35 cellular contexts compared by ENCODE assay signal in the genomic region with DNA sequence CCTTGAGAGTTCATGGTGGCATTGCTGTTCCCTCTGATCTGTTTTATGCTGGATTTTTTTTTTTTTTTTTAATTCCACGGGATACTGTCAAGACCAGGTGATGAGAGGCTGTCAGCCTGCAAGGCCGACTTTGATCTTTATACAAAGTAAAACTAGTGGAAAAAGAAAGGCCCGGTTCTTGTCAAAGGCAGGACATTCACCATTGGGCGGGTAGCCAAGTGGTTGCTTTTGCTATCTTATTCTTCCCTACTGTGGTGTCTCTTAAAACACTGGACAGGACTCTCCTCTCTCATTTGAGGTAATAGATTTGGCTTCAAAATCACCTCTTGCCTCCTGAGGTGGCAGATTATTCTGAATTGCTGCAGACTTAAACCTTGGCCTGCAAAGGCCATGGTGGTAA.
"Had no signal": no experiment of that assay in that cellular context is flagged by ENCODE, and none has a peak within 500 bp of the region (broad histone marks: within the 10 kb centered on the region; RNA-seq: fewer than 3 reads in every experiment).

No MANE protein-coding gene starts in this region.

- H3K27me3 ChIP-seq: body of pancreas, dorsolateral prefrontal cortex, esophagus muscularis mucosa, foreskin keratinocyte, gastrocnemius medialis, heart left ventricle had no signal

- H3K27me3 Mint-ChIP-seq: activated CD4-positive, alpha-beta memory T cell treated with anti-CD3 and anti-CD28 coated beads for 36 hours; activated CD4-positive, alpha-beta T cell treated with anti-CD3 and anti-CD28 coated beads for 36 hours; activated CD4-positive, alpha-beta T cell treated with anti-CD3 and anti-CD28 coated beads, Interleukin-2, amount 10 ng/mL, durations not matched to agents 24 days and 14 days; activated CD8-positive, alpha-beta memory T cell treated with anti-CD3 and anti-CD28 coated beads, Interleukin-2, amount 10 ng/mL, durations not matched to agents 7 days and 5 days; activated naive CD4-positive, alpha-beta T cell treated with anti-CD3 and anti-CD28 coated beads, Interleukin-2, amount 50 U/mL, for 24 hours; activated naive CD8-positive, alpha-beta T cell treated with anti-CD3 and anti-CD28 coated beads for 36 hours; activated naive CD8-positive, alpha-beta T cell treated with anti-CD3 and anti-CD28 coated beads, Interleukin-2, amount 50 U/mL, for 24 hours; central memory CD8-positive, alpha-beta T cell; dendritic cell treated with granulocyte-macrophage colony-stimulating factor and Interleukin-4, amounts not matched to agents 40 ng/mL and 50 ng/mL, for 4 days; T-helper 17 cell had no signal

- H3K27ac Mint-ChIP-seq: activated CD4-positive, alpha-beta memory T cell treated with anti-CD3 and anti-CD28 coated beads for 36 hours; activated CD4-positive, alpha-beta T cell treated with anti-CD3 and anti-CD28 coated beads for 36 hours; activated CD4-positive, alpha-beta T cell treated with anti-CD3 and anti-CD28 coated beads, Interleukin-2, amount 10 ng/mL, durations not matched to agents 24 days and 14 days; activated CD8-positive, alpha-beta memory T cell treated with anti-CD3 and anti-CD28 coated beads, Interleukin-2, amount 10 ng/mL, durations not matched to agents 7 days and 5 days; activated CD8-positive, alpha-beta T cell treated with anti-CD3 and anti-CD28 coated beads, Interleukin-2, amount 10 ng/mL, durations not matched to agents 7 days and 5 days; activated naive CD4-positive, alpha-beta T cell treated with anti-CD3 and anti-CD28 coated beads for 36 hours; activated naive CD4-positive, alpha-beta T cell treated with anti-CD3 and anti-CD28 coated beads, Interleukin-2, amount 50 U/mL, for 24 hours; activated naive CD8-positive, alpha-beta T cell treated with anti-CD3 and anti-CD28 coated beads for 36 hours; activated naive CD8-positive, alpha-beta T cell treated with anti-CD3 and anti-CD28 coated beads, Interleukin-2, amount 50 U/mL, for 24 hours; activated T-helper 1 cell treated with anti-CD3 and anti-CD28 coated beads, Interleukin-12 subunit alpha, Interleukin-12 subunit beta, Interleukin-2, Interleukin-4 antibody, amounts not matched to agents 30 ng/mL and 10 ng/mL and 1 ng/mL, durations not matched to agents 14 hours and 24 hours and 36 hours; activated T-helper 2 cell treated with anti-CD3 and anti-CD28 coated beads, Interferon-gamma antibody, Interleukin-2, Interleukin-4, amounts not matched to agents 10 μg/mL and 5 μg/mL and 100 μg/mL, durations not matched to agents 14 hours and 24 hours and 36 hours; dendritic cell treated with granulocyte-macrophage colony-stimulating factor and Interleukin-4, amounts not matched to agents 40 ng/mL and 50 ng/mL, for 4 days; T-helper 17 cell; T-helper 2 cell treated with Interferon-gamma antibody and Interleukin-4, amounts not matched to agents 5 μg/mL and 100 μg/mL, for 36 hours had no signal

- H3K36me3 ChIP-seq: gastrocnemius medialis had no signal

- H3K27ac ChIP-seq: body of pancreas, coronary artery, dorsolateral prefrontal cortex, esophagus muscularis mucosa, foreskin keratinocyte, gastrocnemius medialis, heart left ventricle had no signal

- ATAC-seq: activated CD4-positive, alpha-beta T cell treated with anti-CD3 and anti-CD28 coated beads for 36 hours; activated CD8-positive, alpha-beta memory T cell treated with anti-CD3 and anti-CD28 coated beads, Interleukin-2, amount 10 ng/mL, durations not matched to agents 7 days and 5 days; activated CD8-positive, alpha-beta T cell treated with anti-CD3 and anti-CD28 coated beads, Interleukin-2, amount 10 ng/mL, durations not matched to agents 7 days and 5 days; activated naive CD8-positive, alpha-beta T cell treated with anti-CD3 and anti-CD28 coated beads, Interleukin-2, amount 50 U/mL, for 24 hours; body of pancreas; foreskin keratinocyte; gastrocnemius medialis; T-helper 17 cell had no signal

- H3K4me1 Mint-ChIP-seq: activated CD4-positive, alpha-beta T cell treated with anti-CD3 and anti-CD28 coated beads for 36 hours; activated CD4-positive, alpha-beta T cell treated with anti-CD3 and anti-CD28 coated beads, Interleukin-2, amount 10 ng/mL, durations not matched to agents 24 days and 14 days; activated CD8-positive, alpha-beta memory T cell treated with anti-CD3 and anti-CD28 coated beads, Interleukin-2, amount 10 ng/mL, durations not matched to agents 7 days and 5 days; activated naive CD4-positive, alpha-beta T cell treated with anti-CD3 and anti-CD28 coated beads, Interleukin-2, amount 50 U/mL, for 24 hours; activated naive CD8-positive, alpha-beta T cell treated with anti-CD3 and anti-CD28 coated beads for 36 hours; activated naive CD8-positive, alpha-beta T cell treated with anti-CD3 and anti-CD28 coated beads, Interleukin-2, amount 50 U/mL, for 24 hours had no signal

- H3K9me3 Mint-ChIP-seq: activated CD4-positive, alpha-beta memory T cell treated with anti-CD3 and anti-CD28 coated beads for 36 hours; activated naive CD4-positive, alpha-beta T cell treated with anti-CD3 and anti-CD28 coated beads for 36 hours; activated naive CD4-positive, alpha-beta T cell treated with anti-CD3 and anti-CD28 coated beads, Interleukin-2, amount 50 U/mL, for 24 hours; activated naive CD8-positive, alpha-beta T cell treated with anti-CD3 and anti-CD28 coated beads for 36 hours; activated naive CD8-positive, alpha-beta T cell treated with anti-CD3 and anti-CD28 coated beads, Interleukin-2, amount 50 U/mL, for 24 hours; activated T-helper 1 cell treated with anti-CD3 and anti-CD28 coated beads, Interleukin-12 subunit alpha, Interleukin-12 subunit beta, Interleukin-2, Interleukin-4 antibody, amounts not matched to agents 30 ng/mL and 10 ng/mL and 1 ng/mL, durations not matched to agents 14 hours and 24 hours and 36 hours; activated T-helper 2 cell treated with anti-CD3 and anti-CD28 coated beads, Interferon-gamma antibody, Interleukin-2, Interleukin-4, amounts not matched to agents 10 μg/mL and 5 μg/mL and 100 μg/mL, durations not matched to agents 14 hours and 24 hours and 36 hours; central memory CD8-positive, alpha-beta T cell; dendritic cell treated with granulocyte-macrophage colony-stimulating factor and Interleukin-4, amounts not matched to agents 40 ng/mL and 50 ng/mL, for 4 days; T-helper 2 cell treated with Interferon-gamma antibody and Interleukin-4, amounts not matched to agents 5 μg/mL and 100 μg/mL, for 36 hours had no signal

- H3K9me3 ChIP-seq: body of pancreas, esophagus muscularis mucosa, gastrocnemius medialis, heart left ventricle had no signal

- H3K4me1 ChIP-seq: body of pancreas, foreskin keratinocyte, gastrocnemius medialis had no signal

- H3K4me3 Mint-ChIP-seq: activated CD4-positive, alpha-beta memory T cell treated with anti-CD3 and anti-CD28 coated beads for 36 hours; activated CD4-positive, alpha-beta T cell treated with anti-CD3 and anti-CD28 coated beads for 36 hours; activated CD4-positive, alpha-beta T cell treated with anti-CD3 and anti-CD28 coated beads, Interleukin-2, amount 10 ng/mL, durations not matched to agents 24 days and 14 days; activated CD8-positive, alpha-beta memory T cell treated with anti-CD3 and anti-CD28 coated beads, Interleukin-2, amount 10 ng/mL, durations not matched to agents 7 days and 5 days; activated CD8-positive, alpha-beta T cell treated with anti-CD3 and anti-CD28 coated beads, Interleukin-2, amount 10 ng/mL, durations not matched to agents 7 days and 5 days; activated naive CD4-positive, alpha-beta T cell treated with anti-CD3 and anti-CD28 coated beads for 36 hours; activated naive CD4-positive, alpha-beta T cell treated with anti-CD3 and anti-CD28 coated beads, Interleukin-2, amount 50 U/mL, for 24 hours; activated naive CD8-positive, alpha-beta T cell treated with anti-CD3 and anti-CD28 coated beads for 36 hours; activated naive CD8-positive, alpha-beta T cell treated with anti-CD3 and anti-CD28 coated beads, Interleukin-2, amount 50 U/mL, for 24 hours; activated T-helper 1 cell treated with anti-CD3 and anti-CD28 coated beads, Interleukin-12 subunit alpha, Interleukin-12 subunit beta, Interleukin-2, Interleukin-4 antibody, amounts not matched to agents 30 ng/mL and 10 ng/mL and 1 ng/mL, durations not matched to agents 14 hours and 24 hours and 36 hours; central memory CD8-positive, alpha-beta T cell; dendritic cell treated with granulocyte-macrophage colony-stimulating factor and Interleukin-4, amounts not matched to agents 40 ng/mL and 50 ng/mL, for 4 days; T-helper 17 cell; T-helper 2 cell treated with Interferon-gamma antibody and Interleukin-4, amounts not matched to agents 5 μg/mL and 100 μg/mL, for 36 hours had no signal

- H3K4me3 ChIP-seq: body of pancreas, coronary artery, dorsolateral prefrontal cortex, esophagus muscularis mucosa, gastrocnemius medialis, heart left ventricle had no signal

- DNase-seq: activated CD4-positive, alpha-beta memory T cell treated with anti-CD3 and anti-CD28 coated beads for 36 hours; activated CD4-positive, alpha-beta T cell treated with anti-CD3 and anti-CD28 coated beads for 36 hours; activated CD4-positive, alpha-beta T cell treated with anti-CD3 and anti-CD28 coated beads, Interleukin-2, amount 10 ng/mL, durations not matched to agents 24 days and 14 days; activated CD4-positive, CD25-positive, alpha-beta regulatory T cell; activated CD4-positive, CD25-positive, alpha-beta regulatory T cell treated with anti-CD3 and anti-CD28 coated beads, Interleukin-2, amount 50 U/mL, for 72 hours; activated CD8-positive, alpha-beta memory T cell treated with anti-CD3 and anti-CD28 coated beads, Interleukin-2, amount 10 ng/mL, durations not matched to agents 7 days and 5 days; activated CD8-positive, alpha-beta memory T cell treated with anti-CD3 and anti-CD28 coated beads, Interleukin-2, amount 50 U/mL, for 4 hours; activated CD8-positive, alpha-beta T cell treated with anti-CD3 and anti-CD28 coated beads, Interleukin-2, amount 10 ng/mL, durations not matched to agents 7 days and 5 days; activated effector memory CD4-positive, alpha-beta T cell treated with anti-CD3 and anti-CD28 coated beads, Interleukin-2, amount 50 U/mL, for 16 hours; activated naive CD4-positive, alpha-beta T cell treated with anti-CD3 and anti-CD28 coated beads for 36 hours; activated naive CD8-positive, alpha-beta T cell treated with anti-CD3 and anti-CD28 coated beads for 36 hours; activated naive CD8-positive, alpha-beta T cell treated with anti-CD3 and anti-CD28 coated beads, Interleukin-2, amount 50 U/mL, for 24 hours; activated T-cell treated with anti-CD3 and anti-CD28 coated beads, Interleukin-2, amount 50 U/mL, for 1 hour; activated T-cell treated with anti-CD3 and anti-CD28 coated beads, Interleukin-2, amount 50 U/mL, for 48 hours; amniotic stem cell; anterior cingulate cortex; body of pancreas; dorsolateral prefrontal cortex; effector memory CD4-positive, alpha-beta T cell; erythroblast; foreskin keratinocyte; gastrocnemius medialis; glutamatergic neuron; T-helper 1 cell; T-helper 17 cell; T1000 had no signal
